Comparison of ENCODE assay signal across 14 cellular contexts in the genomic region with DNA sequence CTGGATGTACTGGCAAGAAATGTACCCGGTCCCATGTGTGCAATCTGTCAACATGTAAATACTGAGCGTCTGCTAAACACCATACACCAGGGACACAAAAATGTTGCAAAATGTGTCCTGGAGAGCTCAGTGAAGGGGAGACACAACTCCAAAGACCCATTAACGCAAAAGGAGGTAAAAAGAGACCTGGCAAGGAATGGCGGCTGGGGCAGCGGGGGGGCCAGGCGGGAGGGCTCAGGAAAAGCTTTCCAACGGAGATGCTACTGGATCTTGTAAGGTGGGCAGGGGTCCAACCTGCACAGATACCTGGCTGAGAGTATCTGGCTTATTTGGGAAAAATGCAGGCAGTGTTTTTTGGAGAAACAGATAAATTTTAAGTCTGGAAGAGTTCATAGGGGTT. TPM values are rescaled to one million over a fixed set of nuclear protein-coding genes. Genes with fewer than 3 reads are reported as not detected.
DNase-seq lines count a peak whose midpoint lies in the region; ATAC-seq and TF ChIP-seq lines count a peak whose summit lies in the region.
"Had no signal": no experiment of that assay in that cellular context is flagged by ENCODE, and none has a peak within 500 bp of the region (broad histone marks: within the 10 kb centered on the region; RNA-seq: fewer than 3 reads in every experiment).

No MANE protein-coding gene starts in this region.

- peak; percentile 35 for DNase-seq in NCI-H2171 (lab: John Stamatoyannopoulos, UW)
- DNase-seq in cerebellum (ENCODE audit: low spot score), result peak; percentile 41
- DNase-seq in neuronal stem cell (ENCODE audit: low spot score), result no peak
- no peak for DNase-seq in CD1c-positive myeloid dendritic cell (ENCODE audit: extremely low spot score)
- no peak for DNase-seq in WTC11 (ENCODE audit: low spot score)
- DNase-seq: ACHN; BE2C; CD4-positive, alpha-beta memory T cell; DMS79 treated with DMSO at 0.1 percent for 48 hours; H9 had no signal

- H2BK15ac ChIP-seq in neuronal stem cell (ENCODE audit: low read length), result no peak overlapping the region

- H3K4me1 Mint-ChIP-seq in WTC11, result peaks cover 10% of the 10 kb centered on the region
- H3K4me1 Mint-ChIP-seq: IgD-negative memory B cell had no signal

- H2AFZ ChIP-seq in neuronal stem cell (ENCODE audit: low read length), result no peak overlapping the region

- CTCF ChIA-PET in WTC11 (lab: Charles Lee), result interaction anchor here (1.2 kb wide), 1 partner anchor 178 kb away, joined by 3 read pairs; no protein-coding TSS in a partner anchor

- no peaks in the 10 kb centered on the region for H3K36me3 Mint-ChIP-seq in WTC11
- H3K36me3 Mint-ChIP-seq: IgD-negative memory B cell had no signal

- no peaks in the 10 kb centered on the region for H3K9me3 ChIP-seq in neuronal stem cell (replicated peaks in 1 of 2; ENCODE audit: control insufficient read depth in 2 of 2, insufficient read depth in 1 of 2, low read depth in 1 of 2, low read length in 2 of 2)
- H3K9me3 ChIP-seq: BE2C had no signal

- no peaks in the 10 kb centered on the region for H3K9me3 Mint-ChIP-seq in WTC11
- H3K9me3 Mint-ChIP-seq: CD4-positive, alpha-beta memory T cell; IgD-negative memory B cell had no signal

- no peak overlapping the region for H2AK5ac ChIP-seq in neuronal stem cell (ENCODE audit: low read depth, low read length)

- peak overlapping the region; percentile 38 for H3K18ac ChIP-seq in neuronal stem cell (ENCODE audit: low read length)

- no peaks in the 10 kb centered on the region for H3K4me1 ChIP-seq in neuronal stem cell (ENCODE audit: control insufficient read depth in 2 of 2, insufficient read depth in 1 of 2, low read depth in 1 of 2, low read length in 2 of 2)
- H3K4me1 ChIP-seq: BE2C had no signal

- H2BK120ac ChIP-seq in neuronal stem cell (ENCODE audit: low read depth, low read length), result no peak overlapping the region

- no peak overlapping the region for H3K27ac ChIP-seq in neuronal stem cell (replicated peaks; ENCODE audit: low read length)

- no peak overlapping the region for H3K27ac Mint-ChIP-seq in WTC11
- H3K27ac Mint-ChIP-seq: CD4-positive, alpha-beta memory T cell; IgD-negative memory B cell had no signal

- H3K36me3 ChIP-seq in neuronal stem cell (replicated peaks in 1 of 2; ENCODE audit: control insufficient read depth in 2 of 2, insufficient read depth in 2 of 2, low read length in 2 of 2), result no peaks in the 10 kb centered on the region
- H3K36me3 ChIP-seq: BE2C had no signal

- H3K4me3 ChIP-seq in neuronal stem cell (ENCODE audit: low read length in 2 of 2), result no peak overlapping the region
- H3K4me3 ChIP-seq: GM12878 had no signal

- no peak overlapping the region for H2BK12ac ChIP-seq in neuronal stem cell (ENCODE audit: low read length)

- no peaks in the 10 kb centered on the region for H3K27me3 Mint-ChIP-seq in WTC11 (ENCODE audit: low read depth)
- H3K27me3 Mint-ChIP-seq: CD4-positive, alpha-beta memory T cell; IgD-negative memory B cell had no signal

- H4K8ac ChIP-seq in neuronal stem cell (ENCODE audit: low read depth, low read length), result no peak overlapping the region

- H3K23ac ChIP-seq in neuronal stem cell (ENCODE audit: low read depth, low read length, poor library complexity), result no peak overlapping the region

- POLR2A ChIA-PET in WTC11 (lab: Charles Lee), result no interaction called here

- H3K79me1 ChIP-seq in neuronal stem cell (ENCODE audit: low read depth, low read length), result no peaks in the 10 kb centered on the region

- no peak overlapping the region for H3K4me3 Mint-ChIP-seq in WTC11
- H3K4me3 Mint-ChIP-seq: CD4-positive, alpha-beta memory T cell; H9; IgD-negative memory B cell had no signal

- H4K91ac ChIP-seq in neuronal stem cell (ENCODE audit: low read depth, low read length, poor library complexity), result no peak overlapping the region

- ATAC-seq in WTC11, result no peak
- ATAC-seq in HG03442 (IDR thresholded peaks at IDR 0.05; ENCODE audit: unreplicated experiment), result no peak
- ATAC-seq: GM12878, HepG2 had no signal

- H3K9ac ChIP-seq in neuronal stem cell (ENCODE audit: low read depth, low read length, poor library complexity), result no peak overlapping the region

- H3K4me2 ChIP-seq in neuronal stem cell (ENCODE audit: insufficient read depth, low read length, poor library complexity, severe bottlenecking), result no peak overlapping the region

- H3K27me3 ChIP-seq in neuronal stem cell (ENCODE audit: control insufficient read depth in 3 of 3, insufficient read depth in 3 of 3, low read depth in 1 of 3, low read length in 3 of 3), result no peaks in the 10 kb centered on the region
- H3K27me3 ChIP-seq: BE2C had no signal

- no peak overlapping the region for H3K4ac ChIP-seq in neuronal stem cell (ENCODE audit: low read length)

- no peak overlapping the region for H2BK5ac ChIP-seq in neuronal stem cell (ENCODE audit: low read length)

- no peak for TF ChIP-seq CTCF in WTC11 (IDR thresholded peaks at IDR 0.05)

- H3K14ac ChIP-seq in neuronal stem cell (ENCODE audit: low read length), result no peak overlapping the region

- no CpG with 5 or more reads among the region's 7 CpGs for WGBS in neuronal stem cell (ENCODE audit: extremely low coverage in 2 of 2, insufficient read length in 2 of 2, insufficient replicate concordance in 1 of 2), 2 donors

TF ChIP-seq in WTC11, 78 proteins besides CTCF, POLR2A, EP300 and RAD21 (continues in another document):
- TF ChIP-seq, protein P1, sequence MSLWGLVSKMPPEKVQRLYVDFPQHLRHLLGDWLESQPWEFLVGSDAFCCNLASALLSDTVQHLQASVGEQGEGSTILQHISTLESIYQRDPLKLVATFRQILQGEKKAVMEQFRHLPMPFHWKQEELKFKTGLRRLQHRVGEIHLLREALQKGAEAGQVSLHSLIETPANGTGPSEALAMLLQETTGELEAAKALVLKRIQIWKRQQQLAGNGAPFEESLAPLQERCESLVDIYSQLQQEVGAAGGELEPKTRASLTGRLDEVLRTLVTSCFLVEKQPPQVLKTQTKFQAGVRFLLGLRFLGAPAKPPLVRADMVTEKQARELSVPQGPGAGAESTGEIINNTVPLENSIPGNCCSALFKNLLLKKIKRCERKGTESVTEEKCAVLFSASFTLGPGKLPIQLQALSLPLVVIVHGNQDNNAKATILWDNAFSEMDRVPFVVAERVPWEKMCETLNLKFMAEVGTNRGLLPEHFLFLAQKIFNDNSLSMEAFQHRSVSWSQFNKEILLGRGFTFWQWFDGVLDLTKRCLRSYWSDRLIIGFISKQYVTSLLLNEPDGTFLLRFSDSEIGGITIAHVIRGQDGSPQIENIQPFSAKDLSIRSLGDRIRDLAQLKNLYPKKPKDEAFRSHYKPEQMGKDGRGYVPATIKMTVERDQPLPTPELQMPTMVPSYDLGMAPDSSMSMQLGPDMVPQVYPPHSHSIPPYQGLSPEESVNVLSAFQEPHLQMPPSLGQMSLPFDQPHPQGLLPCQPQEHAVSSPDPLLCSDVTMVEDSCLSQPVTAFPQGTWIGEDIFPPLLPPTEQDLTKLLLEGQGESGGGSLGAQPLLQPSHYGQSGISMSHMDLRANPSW (CRISPR knock-in tag; conservative IDR thresholded peaks at IDR 0.05; ENCODE audit: low read depth), result no peak
- TF ChIP-seq, protein P2, sequence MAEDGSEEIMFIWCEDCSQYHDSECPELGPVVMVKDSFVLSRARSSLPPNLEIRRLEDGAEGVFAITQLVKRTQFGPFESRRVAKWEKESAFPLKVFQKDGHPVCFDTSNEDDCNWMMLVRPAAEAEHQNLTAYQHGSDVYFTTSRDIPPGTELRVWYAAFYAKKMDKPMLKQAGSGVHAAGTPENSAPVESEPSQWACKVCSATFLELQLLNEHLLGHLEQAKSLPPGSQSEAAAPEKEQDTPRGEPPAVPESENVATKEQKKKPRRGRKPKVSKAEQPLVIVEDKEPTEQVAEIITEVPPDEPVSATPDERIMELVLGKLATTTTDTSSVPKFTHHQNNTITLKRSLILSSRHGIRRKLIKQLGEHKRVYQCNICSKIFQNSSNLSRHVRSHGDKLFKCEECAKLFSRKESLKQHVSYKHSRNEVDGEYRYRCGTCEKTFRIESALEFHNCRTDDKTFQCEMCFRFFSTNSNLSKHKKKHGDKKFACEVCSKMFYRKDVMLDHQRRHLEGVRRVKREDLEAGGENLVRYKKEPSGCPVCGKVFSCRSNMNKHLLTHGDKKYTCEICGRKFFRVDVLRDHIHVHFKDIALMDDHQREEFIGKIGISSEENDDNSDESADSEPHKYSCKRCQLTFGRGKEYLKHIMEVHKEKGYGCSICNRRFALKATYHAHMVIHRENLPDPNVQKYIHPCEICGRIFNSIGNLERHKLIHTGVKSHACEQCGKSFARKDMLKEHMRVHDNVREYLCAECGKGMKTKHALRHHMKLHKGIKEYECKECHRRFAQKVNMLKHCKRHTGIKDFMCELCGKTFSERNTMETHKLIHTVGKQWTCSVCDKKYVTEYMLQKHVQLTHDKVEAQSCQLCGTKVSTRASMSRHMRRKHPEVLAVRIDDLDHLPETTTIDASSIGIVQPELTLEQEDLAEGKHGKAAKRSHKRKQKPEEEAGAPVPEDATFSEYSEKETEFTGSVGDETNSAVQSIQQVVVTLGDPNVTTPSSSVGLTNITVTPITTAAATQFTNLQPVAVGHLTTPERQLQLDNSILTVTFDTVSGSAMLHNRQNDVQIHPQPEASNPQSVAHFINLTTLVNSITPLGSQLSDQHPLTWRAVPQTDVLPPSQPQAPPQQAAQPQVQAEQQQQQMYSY (CRISPR knock-in tag; IDR thresholded peaks at IDR 0.05), result no peak
- TF ChIP-seq MYBL2 (CRISPR knock-in tag; IDR thresholded peaks at IDR 0.05) (no peak), MXD4 (CRISPR knock-in tag; IDR thresholded peaks at IDR 0.05; ENCODE audit: borderline replicate concordance) (no peak)
- TF ChIP-seq, protein P3, sequence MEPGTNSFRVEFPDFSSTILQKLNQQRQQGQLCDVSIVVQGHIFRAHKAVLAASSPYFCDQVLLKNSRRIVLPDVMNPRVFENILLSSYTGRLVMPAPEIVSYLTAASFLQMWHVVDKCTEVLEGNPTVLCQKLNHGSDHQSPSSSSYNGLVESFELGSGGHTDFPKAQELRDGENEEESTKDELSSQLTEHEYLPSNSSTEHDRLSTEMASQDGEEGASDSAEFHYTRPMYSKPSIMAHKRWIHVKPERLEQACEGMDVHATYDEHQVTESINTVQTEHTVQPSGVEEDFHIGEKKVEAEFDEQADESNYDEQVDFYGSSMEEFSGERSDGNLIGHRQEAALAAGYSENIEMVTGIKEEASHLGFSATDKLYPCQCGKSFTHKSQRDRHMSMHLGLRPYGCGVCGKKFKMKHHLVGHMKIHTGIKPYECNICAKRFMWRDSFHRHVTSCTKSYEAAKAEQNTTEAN (CRISPR knock-in tag; IDR thresholded peaks at IDR 0.05), result no peak

RNA-seq across cellular contexts. Expression of gene ADCY9, which starts 40.7 kb away (rescaled TPM):
- total RNA-seq in cerebellum (13.6 TPM), WTC11 (2021) (9.5 to 11.5 TPM (median 10.0 TPM) in 3 replicates)
- polyA plus RNA-seq in neuronal stem cell (2013, experiment 1 of 2), result 3.3 TPM
- 3.1 TPM for polyA plus RNA-seq in neuronal stem cell (2013, experiment 2 of 2)

Comparison
In these comparisons a context has a peak if more than half of its experiments do, and no peak if none do; other contexts are left out.
1. DNase-seq: peak in NCI-H2171 (single experiment) and cerebellum (single experiment); none in neuronal stem cell (single experiment), CD1c-positive myeloid dendritic cell (single experiment) and WTC11 (single experiment).